24 cellular contexts compared by ENCODE assay signal in the genomic region with DNA sequence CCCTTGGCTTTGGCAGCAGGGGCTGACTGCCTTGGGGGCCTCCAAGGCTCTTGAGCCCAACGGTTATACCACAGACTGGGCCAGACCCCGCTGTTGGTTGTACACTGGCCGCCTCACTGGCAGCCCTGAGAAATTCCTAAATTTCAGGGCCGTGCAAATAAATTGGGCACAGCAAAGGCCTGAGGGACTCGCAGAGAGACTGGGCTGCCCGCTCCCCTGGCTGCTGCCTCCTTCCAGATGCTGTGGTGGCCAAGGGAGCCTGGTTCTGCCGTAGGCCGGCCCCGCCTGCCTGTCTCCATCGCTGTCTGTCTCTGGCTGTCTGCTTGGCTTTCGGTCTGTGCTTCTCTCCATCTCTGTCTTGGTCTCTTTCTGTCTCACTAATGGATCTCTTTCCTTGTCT. TPM values are rescaled to one million over a fixed set of nuclear protein-coding genes. Genes with fewer than 3 reads are reported as not detected.
"Had no signal": no experiment of that assay in that cellular context is flagged by ENCODE, and none has a peak within 500 bp of the region (broad histone marks: within the 10 kb centered on the region; RNA-seq: fewer than 3 reads in every experiment).

No MANE protein-coding gene starts in this region.

- H3K27ac ChIP-seq: adrenal gland, Peyer's patch had no signal

- H3K4me1 ChIP-seq: adrenal gland, Peyer's patch had no signal

- DNase-seq: activated CD4-positive, alpha-beta memory T cell treated with anti-CD3 and anti-CD28 coated beads for 36 hours; activated CD4-positive, alpha-beta T cell treated with anti-CD3 and anti-CD28 coated beads, Interleukin-2, amount 10 ng/mL, durations not matched to agents 7 days and 5 days; activated CD4-positive, CD25-positive, alpha-beta regulatory T cell; activated CD8-positive, alpha-beta memory T cell treated with anti-CD3 and anti-CD28 coated beads for 24 hours; activated effector memory CD4-positive, alpha-beta T cell treated with anti-CD3 and anti-CD28 coated beads, Interleukin-2, amount 50 U/mL, for 16 hours; activated naive CD4-positive, alpha-beta T cell treated with Interleukin-2 at 50 U/mL for 16 hours; activated T-cell treated with anti-CD3 and anti-CD28 coated beads, Interleukin-2, amount 50 U/mL, for 4 hours; adrenal gland; anterior cingulate cortex; caudate nucleus; Kasumi-1; NCI-H1105 treated with DMSO at 0.1 percent for 48 hours; NCI-H1436 treated with DMSO at 0.1 percent for 48 hours; NCI-H187; NCI-H2081 treated with DMSO at 0.1 percent for 48 hours; NCI-H446; NCI-H524; Peyer's patch; SHP77 treated with DMSO at 0.1 percent for 48 hours; T-cell; T-helper 2 cell; T1000 had no signal

- H3K27me3 ChIP-seq: Peyer's patch had no signal

- H3K4me3 ChIP-seq: adrenal gland, K562, Peyer's patch had no signal

- H3K36me3 ChIP-seq: adrenal gland, Peyer's patch had no signal

- ATAC-seq: activated naive CD4-positive, alpha-beta T cell treated with anti-CD3 and anti-CD28 coated beads, Interleukin-2, amount 50 U/mL, for 72 hours; activated T-cell treated with anti-CD3 and anti-CD28 coated beads, Interleukin-2, amount 50 U/mL, for 4 hours; T-cell had no signal

- H3K9me3 ChIP-seq: adrenal gland, Peyer's patch had no signal

RNA-seq across cellular contexts. Expression of gene FBLN2, which starts 9.0 kb away (rescaled TPM):
- total RNA-seq: activated CD4-positive, alpha-beta memory T cell treated with anti-CD3 and anti-CD28 coated beads for 36 hours; activated CD4-positive, alpha-beta T cell treated with anti-CD3 and anti-CD28 coated beads, Interleukin-2, amount 10 ng/mL, durations not matched to agents 7 days and 5 days; activated naive CD4-positive, alpha-beta T cell treated with anti-CD3 and anti-CD28 coated beads, Interleukin-2, amount 50 U/mL, for 72 hours had no signal
